In genomic region chr17:12730931-12731521, GRCh38 we compare ENCODE assay signal across 9 cellular contexts. TPM values are rescaled to one million over a fixed set of nuclear protein-coding genes. Genes with fewer than 3 reads are reported as not detected.
DNase-seq lines count a peak whose midpoint lies in the region; ATAC-seq, FAIRE-seq and TF ChIP-seq lines count a peak whose summit lies in the region.
"Had no signal": no experiment of that assay in that cellular context is flagged by ENCODE, and none has a peak within 500 bp of the region (broad histone marks: within the 10 kb centered on the region; RNA-seq: fewer than 3 reads in every experiment).

No MANE protein-coding gene starts in this region.

- H3K9ac ChIP-seq in colonic mucosa (ENCODE audit: low read depth in 2 of 2, low read length in 2 of 2) (no peak overlapping the region), kidney (ENCODE audit: low read length in 2 of 2) (no peak overlapping the region), smooth muscle cell (ENCODE audit: low read depth) (peak overlapping the region; percentile 67)

- CTCF ChIA-PET in HEK293 (lab: Yijun Ruan, JAX) = interaction anchor here (0.6 to 1.3 kb wide), 4 partner anchors 9 to 299 kb away, joined by 3 to 6 read pairs (median 3); no protein-coding TSS in a partner anchor
- CTCF ChIA-PET in A673 (lab: Charles Lee) = no interaction called here

- TF ChIP-seq CTCF in HEK293 (tag by site-specific recombination; IDR thresholded peaks at IDR 0.05) (no peak), colonic mucosa (IDR thresholded peaks at IDR 0.05) (no peak), kidney (IDR thresholded peaks at IDR 0.05; ENCODE audit: borderline replicate concordance, extremely low read depth, insufficient read depth) (no peak), smooth muscle cell (IDR thresholded peaks at IDR 0.05; ENCODE audit: borderline replicate concordance, insufficient read depth, poor library complexity, severe bottlenecking) (no peak), A673 (conservative IDR thresholded peaks at IDR 0.05; ENCODE audit: low read depth, low read length) (no peak)

- H2AFZ ChIP-seq in smooth muscle cell (ENCODE audit: low read depth) = no peak overlapping the region

- H3K79me2 ChIP-seq in smooth muscle cell (ENCODE audit: low read depth) = no peaks in the 10 kb centered on the region

- H3K27me3 ChIP-seq in colonic mucosa = no peaks in the 10 kb centered on the region
- H3K27me3 ChIP-seq in smooth muscle cell (ENCODE audit: low read depth) = no peaks in the 10 kb centered on the region
- H3K27me3 ChIP-seq in A673 (replicated peaks; ENCODE audit: insufficient read depth, low read depth, low read length, poor library complexity) = peaks cover 5% of the 10 kb centered on the region

- DNase-seq in colonic mucosa (peak; percentile 92), kidney (peak; percentile 84), smooth muscle cell (lab: John Stamatoyannopoulos, UW; ENCODE audit: unreplicated experiment) (no peak), A673 (ENCODE audit: low spot score) (no peak)
- DNase-seq in activated CD8-positive, alpha-beta memory T cell treated with anti-CD3 and anti-CD28 coated beads, Interleukin-2, amount 50 U/mL, for 48 hours = no peak
- DNase-seq: stimulated activated CD4-positive, alpha-beta T cell treated with anti-CD3 and anti-CD28 coated beads, Interleukin-12 subunit alpha, Interleukin-12 subunit beta, amount 100 ng/mL, for 4 hours had no signal

- H3K27ac ChIP-seq in HEK293 (ENCODE audit: extremely low read depth, low read depth, low read length) (no peak overlapping the region), colonic mucosa (peak overlapping the region; percentile 80), kidney (ENCODE audit: low read depth in 2 of 2, low read length in 2 of 2) (peak overlapping the region in 1 of 2 donors; percentile 51), smooth muscle cell (ENCODE audit: low read depth) (peak overlapping the region; percentile 88), A673 (ENCODE audit: low read depth, low read length, poor library complexity, severe bottlenecking) (no peak overlapping the region)

- H3K4me3 ChIP-seq in HEK293 (ENCODE audit: low read depth, low read length) = no peak overlapping the region; the same call in 1 of the 2 replicates
- H3K4me3 ChIP-seq in colonic mucosa = no peak overlapping the region
- H3K4me3 ChIP-seq in kidney (ENCODE audit: low read length in 2 of 2) = no peak overlapping the region
- no peak overlapping the region for H3K4me3 ChIP-seq in smooth muscle cell
- H3K4me3 ChIP-seq in A673 (ENCODE audit: low read depth, low read length, poor library complexity, severe bottlenecking) = no peak overlapping the region

- POLR2A ChIA-PET in HEK293 (lab: Yijun Ruan, JAX) = interaction anchor here (0.6 kb wide), 1 partner anchor 52 kb away, joined by 3 read pairs; no protein-coding TSS in a partner anchor
- POLR2A ChIA-PET in A673 (lab: Charles Lee; ENCODE audit: low non-redundant PET) = no interaction called here

- no TSS peak for BruUV-seq in A673 (replicated peaks; lab: Mats Ljungman, UMichigan)

- no peaks in the 10 kb centered on the region for H4K20me1 ChIP-seq in smooth muscle cell (ENCODE audit: low read depth)

- H3K9me3 ChIP-seq in HEK293 (ENCODE audit: control insufficient read depth, insufficient read depth, low read depth, low read length) (no peaks in the 10 kb centered on the region), colonic mucosa (no peaks in the 10 kb centered on the region), kidney (ENCODE audit: control insufficient read depth in 1 of 2, low read length in 2 of 2) (no peaks in the 10 kb centered on the region), smooth muscle cell (replicated peaks; ENCODE audit: low read depth) (no peaks in the 10 kb centered on the region), A673 (ENCODE audit: low read depth, low read length, poor library complexity, severe bottlenecking) (no peaks in the 10 kb centered on the region)

- H3K4me2 ChIP-seq in smooth muscle cell = peak overlapping the region; percentile 60

- H3K4me1 ChIP-seq in HEK293 (ENCODE audit: control insufficient read depth, insufficient read depth, low read length) (peaks cover 2% of the 10 kb centered on the region; the same call in 1 of the 2 replicates), colonic mucosa (peaks cover 11% of the 10 kb centered on the region), kidney (ENCODE audit: control insufficient read depth in 1 of 2, insufficient read depth in 1 of 2, low read depth in 1 of 2, low read length in 2 of 2) (peaks cover 5 to 7% of the 10 kb centered on the region in 2 donors), smooth muscle cell (ENCODE audit: low read depth) (peaks cover 9% of the 10 kb centered on the region), A673 (ENCODE audit: insufficient read depth, low read length, poor library complexity, severe bottlenecking) (no peaks in the 10 kb centered on the region)

- WGBS in smooth muscle cell (ENCODE audit: low lambda C conversion rate) = 8% methylated on average over 10 of the region's 10 CpGs

- H3F3A ChIP-seq in smooth muscle cell (ENCODE audit: low read depth) = peaks cover 7% of the 10 kb centered on the region

- FAIRE-seq in kidney (lab: Jason Lieb, UNC) = no peak

- ATAC-seq in HG02571 (IDR thresholded peaks at IDR 0.05; ENCODE audit: unreplicated experiment) (no peak), HG02763 (IDR thresholded peaks at IDR 0.05; ENCODE audit: unreplicated experiment) (no peak)

- H3K36me3 ChIP-seq in HEK293 (ENCODE audit: control insufficient read depth in 2 of 2, insufficient read depth in 1 of 2, low read length in 2 of 2) = no peaks in the 10 kb centered on the region
- no peaks in the 10 kb centered on the region for H3K36me3 ChIP-seq in colonic mucosa
- no peaks in the 10 kb centered on the region for H3K36me3 ChIP-seq in kidney (ENCODE audit: control insufficient read depth in 1 of 2, insufficient read depth in 2 of 2, low read length in 2 of 2)
- H3K36me3 ChIP-seq in smooth muscle cell (ENCODE audit: low read depth) = no peaks in the 10 kb centered on the region
- no peaks in the 10 kb centered on the region for H3K36me3 ChIP-seq in A673 (ENCODE audit: insufficient read depth, low read length, poor library complexity, severe bottlenecking)

- intact Hi-C loops in colonic mucosa (cut with DNase I) = loop anchor here (10.0 kb wide), 1 partner anchor 186 kb away; no protein-coding TSS in a partner anchor
- intact Hi-C loops in kidney (cut with DNase I) = no loop called here
- intact Hi-C loops in A673 (cut with micrococcal nuclease; ENCODE audit: unreplicated experiment) = no loop called here

TF ChIP-seq in HEK293, 187 proteins besides CTCF, POLR2A, EP300 and RAD21:
- TF ChIP-seq HIC1 (tag by site-specific recombination; IDR thresholded peaks at IDR 0.05) = 0 out of 2 replicates have a peak, but pooled peaks have one; percentile 24
- TF ChIP-seq ZNF529 (tag by site-specific recombination; IDR thresholded peaks at IDR 0.05; ENCODE audit: insufficient replicate concordance) = no peak
- no peak for TF ChIP-seq GLI4 (tag by site-specific recombination; IDR thresholded peaks at IDR 0.05)
- no peak for TF ChIP-seq ZNF585B (tag by site-specific recombination; IDR thresholded peaks at IDR 0.05)
- peak; percentile 61 for TF ChIP-seq ZFHX2 (tag by site-specific recombination; conservative IDR thresholded peaks at IDR 0.05)
- TF ChIP-seq EGR2 (tag by site-specific recombination; IDR thresholded peaks at IDR 0.05; ENCODE audit: low read depth) = 0 out of 2 replicates have a peak, but pooled peaks have one; percentile 15
- TF ChIP-seq ZIC2 (tag by site-specific recombination; IDR thresholded peaks at IDR 0.05) = peak; percentile 41
- TF ChIP-seq ZNF629 (tag by site-specific recombination; IDR thresholded peaks at IDR 0.05) = peak; percentile 80
- TF ChIP-seq ZBTB20 (tag by site-specific recombination; IDR thresholded peaks at IDR 0.05) = no peak
- no peak for TF ChIP-seq HOXD13 (CRISPR knock-in tag; IDR thresholded peaks at IDR 0.05; ENCODE audit: borderline replicate concordance)
- TF ChIP-seq ZNF600 (tag by site-specific recombination; IDR thresholded peaks at IDR 0.05) = peak; percentile 83
- no peak for TF ChIP-seq ZNF488 (tag by site-specific recombination; IDR thresholded peaks at IDR 0.05)

RNA-seq across cellular contexts. Expression of gene ARHGAP44, which starts 58.3 kb away (rescaled TPM):
- total RNA-seq in colonic mucosa (10 to 100 TPM; 46.3 to 51.5 TPM), kidney (8.4 TPM), smooth muscle cell (1.3 and 1.8 TPM in 2 replicates), A673 (2021) (0.42 and 0.49 TPM in 2 replicates)
- polyA plus RNA-seq in kidney (ENCODE audit: insufficient read depth, low read depth, low replicate concordance) (3.7 TPM), smooth muscle cell (2.0 and 3.2 TPM in 2 replicates)

Comparison
In these comparisons a context has a peak if more than half of its experiments do, and no peak if none do; other contexts are left out.
1. H3K27ac ChIP-seq: peak in colonic mucosa (single experiment) and smooth muscle cell (single experiment); none in HEK293 (single experiment) and A673 (single experiment).
2. DNase-seq: peak in colonic mucosa (single experiment) and kidney (single experiment); none in smooth muscle cell (single experiment), activated CD8-positive, alpha-beta memory T cell treated with anti-CD3 and anti-CD28 coated beads, Interleukin-2, amount 50 U/mL, for 48 hours (single experiment) and A673 (single experiment).